Comparison of ENCODE assay signal across 20 cellular contexts in genomic region chr14:49881296-49882006, GRCh38. TPM values are rescaled to one million over a fixed set of nuclear protein-coding genes. Genes with fewer than 3 reads are reported as not detected.
A peak's percentile ranks its signal among the peaks of the same experiment; 100 is the strongest.
DNase-seq lines count a peak whose midpoint lies in the region; ATAC-seq, FAIRE-seq and TF ChIP-seq lines count a peak whose summit lies in the region.
"Had no signal": no experiment of that assay in that cellular context is flagged by ENCODE, and none has a peak within 500 bp of the region (broad histone marks: within the 10 kb centered on the region; RNA-seq: fewer than 3 reads in every experiment).

No MANE protein-coding gene starts in this region.

- peak overlapping the region; percentile 29; the same call in 1 of the 2 replicates for H3K4me2 ChIP-seq in HepG2 (ENCODE audit: low read depth, low read length)
- no peak overlapping the region; the same call in 1 of the 2 replicates for H3K4me2 ChIP-seq in K562 (ENCODE audit: insufficient read depth, low read length)

- no peak overlapping the region for H3K27ac Mint-ChIP-seq in activated CD8-positive, alpha-beta T cell treated with anti-CD3 and anti-CD28 coated beads for 36 hours

- H4K20me1 ChIP-seq in HepG2 (ENCODE audit: insufficient read depth, low read length) (no peaks in the 10 kb centered on the region), K562 (replicated peaks; ENCODE audit: control insufficient read depth, insufficient read depth, low read length) (no peaks in the 10 kb centered on the region)
- H4K20me1 ChIP-seq: BLaER1 treated with 17β-estradiol and CSF1 and Interleukin-3, amounts not matched to agents 10 nM and 100 nM had no signal

- intact Hi-C loops in HepG2 (cut with micrococcal nuclease; ENCODE audit: unreplicated experiment) (no loop called here), right lobe of liver (cut with DNase I) (no loop called here), K562 (cut with micrococcal nuclease) (no loop called here), thyroid gland (cut with DNase I) (no loop called here)
- intact Hi-C loops in activated CD8-positive, alpha-beta T cell treated with anti-CD3 and anti-CD28 coated beads for 36 hours (cut with micrococcal nuclease), result no loop called here

- H3K4me1 Mint-ChIP-seq in activated CD8-positive, alpha-beta T cell treated with anti-CD3 and anti-CD28 coated beads for 36 hours (ENCODE audit: low read depth), result peaks cover 18% of the 10 kb centered on the region

- WGBS in HepG2 (ENCODE audit: low lambda C conversion rate), result 36% methylated on average over 4 of the region's 4 CpGs
- WGBS in right lobe of liver (ENCODE audit: insufficient coverage, low coverage, low lambda C conversion rate, missing lambda C conversion rate), result 91% methylated on average over 4 of the region's 4 CpGs
- 40% methylated on average over 4 of the region's 4 CpGs for WGBS in K562 (ENCODE audit: insufficient coverage, low coverage, missing lambda C conversion rate)
- WGBS in thyroid gland, 2 donors, result 90 to 94% methylated on average over 4 of the region's 4 CpGs

- TF ChIP-seq CTCF in HepG2 (CRISPR knock-in tag; IDR thresholded peaks at IDR 0.05) (no peak), right lobe of liver (IDR thresholded peaks at IDR 0.05) (no peak), K562 (IDR thresholded peaks at IDR 0.05 in 2 of 3, conservative IDR thresholded peaks at IDR 0.05 in 1 of 3; ENCODE audit: insufficient read depth in 2 of 3, low read depth in 1 of 3, low read length in 3 of 3) (no peak), fibroblast of villous mesenchyme (IDR thresholded peaks at IDR 0.05; ENCODE audit: insufficient read depth, low read depth, low read length) (peak; percentile 2), thyroid gland (IDR thresholded peaks at IDR 0.05) (no peak)
- TF ChIP-seq CTCF in activated CD8-positive, alpha-beta T cell treated with anti-CD3 and anti-CD28 coated beads for 36 hours (IDR thresholded peaks at IDR 0.05), result no peak

- DNase-seq in HepG2 (ENCODE audit: low spot score), result no peak
- no peak for DNase-seq in right lobe of liver
- no peak for DNase-seq in K562 (ENCODE audit: extremely low read depth in 1 of 4, low spot score in 3 of 4)
- DNase-seq in fibroblast of villous mesenchyme (ENCODE audit: low read depth), result peak; percentile 90
- DNase-seq in H54 (ENCODE audit: insufficient read length, low spot score), result no peak
- DNase-seq in activated CD8-positive, alpha-beta T cell treated with anti-CD3 and anti-CD28 coated beads for 36 hours, result no peak
- DNase-seq in thyroid gland, result no peak
- no peak for DNase-seq in activated gamma-delta T cell (lab: John Stamatoyannopoulos, UW)
- DNase-seq: CD8-positive, alpha-beta memory T cell; GM23248; NCI-H1417 treated with DMSO at 0.1 percent for 48 hours; NCI-H2029; NCI-H2171; NCI-H446 treated with DMSO at 0.1 percent for 48 hours; PC-3 had no signal

- H3K36me3 ChIP-seq in HepG2 (replicated peaks in 1 of 2; ENCODE audit: control insufficient read depth in 1 of 2, insufficient read depth in 2 of 2, low read length in 2 of 2), result no peaks in the 10 kb centered on the region
- H3K36me3 ChIP-seq in right lobe of liver, result no peaks in the 10 kb centered on the region
- no peaks in the 10 kb centered on the region for H3K36me3 ChIP-seq in K562 (ENCODE audit: control insufficient read depth, insufficient read depth, low read length)
- no peaks in the 10 kb centered on the region for H3K36me3 ChIP-seq in thyroid gland
- H3K36me3 ChIP-seq: BLaER1 treated with 17β-estradiol and CSF1 and Interleukin-3, amounts not matched to agents 10 nM and 100 nM had no signal

- no peak overlapping the region for H2AFZ ChIP-seq in HepG2 (ENCODE audit: low read length)
- H2AFZ ChIP-seq in K562 (ENCODE audit: low read depth, low read length), result peak overlapping the region; percentile 80

- H3K4me3 Mint-ChIP-seq in activated CD8-positive, alpha-beta T cell treated with anti-CD3 and anti-CD28 coated beads for 36 hours, result no peak overlapping the region
- H3K4me3 Mint-ChIP-seq: CD8-positive, alpha-beta memory T cell had no signal

- no peak for TF ChIP-seq RAD21 in HepG2 (CRISPR knock-in tag; IDR thresholded peaks at IDR 0.05)
- TF ChIP-seq RAD21 in K562 (CRISPR knock-in tag; conservative IDR thresholded peaks at IDR 0.05 in 1 of 2, IDR thresholded peaks at IDR 0.05 in 1 of 2), result no peak

- H3K9ac ChIP-seq in HepG2 (ENCODE audit: insufficient read depth, low read depth, low read length), result no peak overlapping the region
- no peak overlapping the region for H3K9ac ChIP-seq in K562 (ENCODE audit: insufficient read depth in 1 of 2, low read depth in 2 of 2, low read length in 2 of 2)
- H3K9ac ChIP-seq: GM23248 had no signal

- no peak for ATAC-seq in HepG2
- ATAC-seq in right lobe of liver, result no peak
- peak; percentile 78 for ATAC-seq in K562
- no peak for ATAC-seq in activated CD8-positive, alpha-beta T cell treated with anti-CD3 and anti-CD28 coated beads for 36 hours
- ATAC-seq: GM12878, PC-3 had no signal

- H3K9me3 Mint-ChIP-seq in activated CD8-positive, alpha-beta T cell treated with anti-CD3 and anti-CD28 coated beads for 36 hours, result no peaks in the 10 kb centered on the region
- H3K9me3 Mint-ChIP-seq: CD8-positive, alpha-beta memory T cell had no signal

- POLR2A ChIA-PET in HepG2 (lab: Yijun Ruan, JAX) (interaction anchor here (0.6 to 1.3 kb wide), 3 partner anchors 8 to 121 kb away, joined by 3 to 6 read pairs (median 3); no protein-coding TSS in a partner anchor), K562 (lab: Yijun Ruan, JAX) (interaction anchor here (0.9 to 2.3 kb wide), 4 partner anchors 10 to 21 kb away, joined by 3 to 12 read pairs (median 3); partner anchors contain the start of gene ARF6)
- POLR2A ChIA-PET in activated CD8-positive, alpha-beta T cell treated with anti-CD3 and anti-CD28 coated beads for 36 hours (lab: Charles Lee), result interaction anchor here (0.6 to 3.4 kb wide), 4 partner anchors 11 to 157 kb away, joined by 3 to 16 read pairs (median 4); partner anchors contain the start of gene ARF6

- H3K9me3 ChIP-seq in HepG2 (ENCODE audit: low read length) (no peaks in the 10 kb centered on the region), right lobe of liver (no peaks in the 10 kb centered on the region), K562 (replicated peaks; ENCODE audit: control insufficient read depth, insufficient read depth, low read depth, low read length) (no peaks in the 10 kb centered on the region), thyroid gland (no peaks in the 10 kb centered on the region)

- no peak for TF ChIP-seq POLR2A in HepG2 (IDR thresholded peaks at IDR 0.05; ENCODE audit: insufficient read depth in 1 of 2, low read depth in 2 of 2, low read length in 2 of 2)
- no peak for TF ChIP-seq POLR2A in right lobe of liver (IDR thresholded peaks at IDR 0.05)
- no peak for TF ChIP-seq POLR2A in K562 (conservative IDR thresholded peaks at IDR 0.05)
- no peak for TF ChIP-seq POLR2A in H54 (IDR thresholded peaks at IDR 0.05; ENCODE audit: low read depth, low read length)
- no peak for TF ChIP-seq POLR2A in thyroid gland (IDR thresholded peaks at IDR 0.05)

- H3K79me2 ChIP-seq in HepG2 (ENCODE audit: insufficient read depth, low read length) (no peaks in the 10 kb centered on the region), K562 (ENCODE audit: control insufficient read depth, insufficient read depth, low read length) (no peaks in the 10 kb centered on the region)

- CTCF ChIA-PET in HepG2 (lab: Yijun Ruan, JAX; ENCODE audit: low intra/inter-chr PET ratio, low total read pairs) (no interaction called here), K562 (lab: Yijun Ruan, JAX; ENCODE audit: low intra/inter-chr PET ratio) (interaction anchor here (0.6 kb wide), 1 partner anchor 18 kb away, joined by 4 read pairs; no protein-coding TSS in a partner anchor)
- CTCF ChIA-PET in activated CD8-positive, alpha-beta T cell treated with anti-CD3 and anti-CD28 coated beads for 36 hours (lab: Charles Lee), result interaction anchor here (0.8 to 2.5 kb wide), 7 partner anchors 16 to 223 kb away, joined by 3 to 11 read pairs (median 3); no protein-coding TSS in a partner anchor

- H3K27me3 ChIP-seq in HepG2 (ENCODE audit: control insufficient read depth in 1 of 2, insufficient read depth in 2 of 2, low read length in 2 of 2) (no peaks in the 10 kb centered on the region), right lobe of liver (no peaks in the 10 kb centered on the region), K562 (ENCODE audit: control insufficient read depth in 2 of 2, insufficient read depth in 2 of 2, low read length in 2 of 2) (no peaks in the 10 kb centered on the region), thyroid gland (no peaks in the 10 kb centered on the region)
- H3K27me3 ChIP-seq: BLaER1 treated with 17β-estradiol and CSF1 and Interleukin-3, amounts not matched to agents 10 nM and 100 nM had no signal

- in situ Hi-C loops in HepG2 (cut with HindIII; ENCODE audit: extremely low pct_ligation_motif_present, low pct_unique_long_range_greater_than_20kb) (no loop called here), K562 (cut with MboI) (no loop called here)

- H3K27me3 Mint-ChIP-seq in activated CD8-positive, alpha-beta T cell treated with anti-CD3 and anti-CD28 coated beads for 36 hours, result no peaks in the 10 kb centered on the region
- H3K27me3 Mint-ChIP-seq: CD8-positive, alpha-beta memory T cell had no signal

- H3K27ac ChIP-seq in HepG2 (ENCODE audit: extremely low read length, insufficient read depth, low read length) (no peak overlapping the region), right lobe of liver (no peak overlapping the region), K562 (ENCODE audit: extremely low read depth, low read depth, low read length) (no peak overlapping the region; the same call in 2 of the 3 replicates), thyroid gland (no peak overlapping the region)
- H3K27ac ChIP-seq: GM23248 had no signal

- no peaks in the 10 kb centered on the region for H3K9me1 ChIP-seq in K562 (ENCODE audit: control insufficient read depth, insufficient read depth, low read length)

- TF ChIP-seq EP300 in HepG2 (IDR thresholded peaks at IDR 0.05; ENCODE audit: low read depth in 2 of 2, low read length in 2 of 2) (no peak), HepG2 (CRISPR knock-in tag; IDR thresholded peaks at IDR 0.05; ENCODE audit: borderline replicate concordance) (no peak), K562 (IDR thresholded peaks at IDR 0.05; ENCODE audit: low read length) (0 out of 2 replicates have a peak, but pooled peaks have one; percentile 21)

- H3K36me3 Mint-ChIP-seq in activated CD8-positive, alpha-beta T cell treated with anti-CD3 and anti-CD28 coated beads for 36 hours (ENCODE audit: low read depth), result no peaks in the 10 kb centered on the region
- H3K36me3 Mint-ChIP-seq: CD8-positive, alpha-beta memory T cell had no signal

- no peak for FAIRE-seq in HepG2 (lab: Jason Lieb, UNC)
- FAIRE-seq in K562 (lab: Jason Lieb, UNC), result peak; percentile 88
- no peak for FAIRE-seq in H54 (lab: Jason Lieb, UNC)
- FAIRE-seq: A204.1, D721Med, G401.6, GM12878 had no signal

- H3K4me1 ChIP-seq in HepG2 (ENCODE audit: insufficient read depth, low read length) (peaks cover 25% of the 10 kb centered on the region), right lobe of liver (peaks cover 0 to 3% (median 0%) of the 10 kb centered on the region in 4 donors), K562 (replicated peaks in 1 of 2; ENCODE audit: control insufficient read depth in 2 of 2, insufficient read depth in 2 of 2, low read length in 2 of 2) (peaks cover 17 to 29% of the 10 kb centered on the region in 2 experiments), thyroid gland (no peaks in the 10 kb centered on the region)

- BruUV-seq in HepG2 (replicated peaks; lab: Mats Ljungman, UMichigan) (no TSS peak), K562 (replicated peaks; lab: Mats Ljungman, UMichigan) (no TSS peak)

- H3K4me3 ChIP-seq in HepG2 (replicated peaks in 1 of 3; ENCODE audit: insufficient read depth in 1 of 3, low read depth in 2 of 3, low read length in 3 of 3) (no peak overlapping the region), right lobe of liver (no peak overlapping the region), K562 (no peak overlapping the region), fibroblast of villous mesenchyme (ENCODE audit: low read depth, low read length) (no peak overlapping the region), thyroid gland (replicated peaks in 1 of 3) (no peak overlapping the region)
- H3K4me3 ChIP-seq: BLaER1 treated with 17β-estradiol and CSF1 and Interleukin-3, amounts not matched to agents 10 nM and 100 nM; GM12878; GM23248 had no signal

RNA-seq across cellular contexts. Expression of gene ARF6, which starts 11.4 kb away (rescaled TPM):
- 31.9 and 36.1 TPM in 2 replicates for total RNA-seq in HepG2 (2016; rRNA removed; fragmentation: Illumina TruSeq; extraction: Trizol)
- total RNA-seq in HepG2 (2016; cell fraction: cytosol; rRNA removed; fragmentation: Illumina TruSeq; extraction: Trizol; ENCODE audit: low read depth), result 9.3 and 12.2 TPM in 2 replicates
- 35.0 TPM in 2 replicates for total RNA-seq in HepG2 (2016; cell fraction: insoluble cytoplasmic fraction; rRNA removed; fragmentation: Illumina TruSeq; extraction: Trizol)
- 33.5 and 36.6 TPM in 2 replicates for total RNA-seq in HepG2 (2016; cell fraction: membrane; rRNA removed; fragmentation: Illumina TruSeq; extraction: Trizol)
- 18.8 and 19.2 TPM in 2 replicates for total RNA-seq in HepG2 (2016; cell fraction: nucleus; rRNA removed; fragmentation: Illumina TruSeq; extraction: Trizol)
- 12.7 and 13.6 TPM in 2 replicates for polyA plus RNA-seq in HepG2 (2011; rRNA removed)
- 10.4 and 11.2 TPM in 2 replicates for polyA plus RNA-seq in HepG2 (2011; cell fraction: cytosol; rRNA removed)
- 8.5 TPM in 2 replicates for polyA plus RNA-seq in HepG2 (2011; cell fraction: nucleus; rRNA removed)
- polyA plus RNA-seq in HepG2 (2012), result 22.3 and 22.4 TPM in 2 replicates
- polyA plus RNA-seq in HepG2 (2016; cell fraction: cytosol; fragmentation: Illumina TruSeq; extraction: Trizol; ENCODE audit: low read depth), result 7.1 and 10.0 TPM in 2 replicates
- 45.6 and 46.6 TPM in 2 replicates for polyA plus RNA-seq in HepG2 (2016; cell fraction: insoluble cytoplasmic fraction; fragmentation: Illumina TruSeq; extraction: Trizol; ENCODE audit: low read depth)
- 20.3 and 27.1 TPM in 2 replicates for polyA plus RNA-seq in HepG2 (2016; cell fraction: membrane; fragmentation: Illumina TruSeq; extraction: Trizol; ENCODE audit: low read depth)
- polyA plus RNA-seq in HepG2 (2016; cell fraction: nucleus; fragmentation: Illumina TruSeq; extraction: Trizol; ENCODE audit: insufficient read depth, low read depth), result 31.2 and 33.5 TPM in 2 replicates
- polyA minus RNA-seq in HepG2 (2011; rRNA and poly(A)+ RNA removed; ENCODE audit: low replicate concordance), result 13.8 and 26.7 TPM in 2 replicates
- polyA minus RNA-seq in HepG2 (2011; cell fraction: cytosol; rRNA and poly(A)+ RNA removed), result 9.2 and 10.8 TPM in 2 replicates
- 10.3 and 10.9 TPM in 2 replicates for polyA minus RNA-seq in HepG2 (2011; cell fraction: nucleus; rRNA and poly(A)+ RNA removed)
- total RNA-seq in right lobe of liver, result 10 to 100 TPM; 21.1 to 41.4 (median 32.4) TPM
- 12.1 and 12.2 TPM in 2 replicates for total RNA-seq in K562 (2011; cell fraction: chromatin; rRNA removed; ENCODE audit: low replicate concordance)
- 9.1 and 10.3 TPM in 2 replicates for total RNA-seq in K562 (2011; cell fraction: nucleolus; rRNA removed)
- 11.2 and 16.2 TPM in 2 replicates for total RNA-seq in K562 (2011; cell fraction: nucleoplasm; rRNA removed)
- 24.9 and 29.9 TPM in 2 replicates for total RNA-seq in K562 (2014; rRNA removed)
- total RNA-seq in K562 (2014; rRNA removed; fragmentation: Illumina TruSeq; extraction: Trizol), result 18.5 and 19.2 TPM in 2 replicates
- total RNA-seq in K562 (2015; rRNA removed; fragmentation: Illumina TruSeq; extraction: Trizol), result 22.8 and 23.3 TPM in 2 replicates
- total RNA-seq in K562 (2021), result 33.6 and 35.2 TPM in 2 replicates
- 14.2 and 16.3 TPM in 2 replicates for polyA plus RNA-seq in K562 (2011; rRNA removed)
- polyA plus RNA-seq in K562 (2011; cell fraction: cytosol; rRNA removed), result 9.6 and 14.5 TPM in 2 replicates
- 11.4 and 14.0 TPM in 2 replicates for polyA plus RNA-seq in K562 (2011; cell fraction: nucleus; rRNA removed)
- 28.6 and 33.5 TPM in 2 replicates for polyA plus RNA-seq in K562 (2012)
- polyA plus RNA-seq in K562 (2014; fragmentation: Illumina TruSeq; extraction: Trizol), result 25.7 and 28.8 TPM in 2 replicates
- polyA plus RNA-seq in K562 (2014; fragmentation: Nextera tagmentation; extraction: Ambion mirVana), result 10 to 100 TPM; 15.3 to 32.5 TPM
- polyA plus RNA-seq in K562 (2014; rRNA removed), result 23.6 and 27.1 TPM in 2 replicates
- 17.7 and 17.9 TPM in 2 replicates for polyA minus RNA-seq in K562 (2011; rRNA and poly(A)+ RNA removed)
- polyA minus RNA-seq in K562 (2011; cell fraction: cytosol; rRNA and poly(A)+ RNA removed), result 11.6 and 12.2 TPM in 2 replicates
- 9.0 and 14.4 TPM in 2 replicates for polyA minus RNA-seq in K562 (2011; cell fraction: nucleus; rRNA and poly(A)+ RNA removed)
- 60.2 and 111 TPM in 2 replicates for total RNA-seq in fibroblast of villous mesenchyme
- total RNA-seq in activated CD8-positive, alpha-beta T cell treated with anti-CD3 and anti-CD28 coated beads for 36 hours, result 100 to 1,000 TPM; 170 TPM
- total RNA-seq in thyroid gland, result 10 to 100 TPM; 35.6 to 59.4 (median 48.5) TPM

RNA-seq across cellular contexts. Expression of gene NEMF, which starts 28.9 kb away (rescaled TPM):
- total RNA-seq in HepG2 (2016; rRNA removed; fragmentation: Illumina TruSeq; extraction: Trizol) (57.9 and 62.5 TPM in 2 replicates), right lobe of liver (10 to 100 TPM; 15.3 to 29.9 (median 23.4) TPM), K562 (2014; rRNA removed) (58.6 and 59.6 TPM in 2 replicates), K562 (2014; rRNA removed; fragmentation: Illumina TruSeq; extraction: Trizol) (82.4 and 89.9 TPM in 2 replicates), K562 (2015; rRNA removed; fragmentation: Illumina TruSeq; extraction: Trizol) (94.4 and 104 TPM in 2 replicates), K562 (2021) (60.6 and 61.0 TPM in 2 replicates), fibroblast of villous mesenchyme (70.0 and 72.5 TPM in 2 replicates), thyroid gland (100 to 1,000 TPM in 3 of 4 donors, 10 to 100 TPM in 1; 93.9 to 170 (median 118) TPM)
- total RNA-seq in HepG2 (2016; cell fraction: cytosol; rRNA removed; fragmentation: Illumina TruSeq; extraction: Trizol; ENCODE audit: low read depth), result 35.7 and 44.4 TPM in 2 replicates
- 59.7 and 63.0 TPM in 2 replicates for total RNA-seq in HepG2 (2016; cell fraction: insoluble cytoplasmic fraction; rRNA removed; fragmentation: Illumina TruSeq; extraction: Trizol)
- total RNA-seq in HepG2 (2016; cell fraction: membrane; rRNA removed; fragmentation: Illumina TruSeq; extraction: Trizol), result 22.3 and 26.0 TPM in 2 replicates
- total RNA-seq in HepG2 (2016; cell fraction: nucleus; rRNA removed; fragmentation: Illumina TruSeq; extraction: Trizol), result 91.5 and 98.9 TPM in 2 replicates
- polyA plus RNA-seq in HepG2 (2011; rRNA removed) (19.9 and 21.3 TPM in 2 replicates), K562 (2011; rRNA removed) (50.5 and 59.2 TPM in 2 replicates), K562 (2014; fragmentation: Illumina TruSeq; extraction: Trizol) (65.1 and 89.1 TPM in 2 replicates), K562 (2014; fragmentation: Nextera tagmentation; extraction: Ambion mirVana) (10 to 100 TPM; 38.8 to 73.2 TPM), K562 (2014; rRNA removed) (55.9 and 60.0 TPM in 2 replicates)
- 6.3 and 8.5 TPM in 2 replicates for polyA plus RNA-seq in HepG2 (2011; cell fraction: cytosol; rRNA removed)
- polyA plus RNA-seq in HepG2 (2011; cell fraction: nucleus; rRNA removed), result 36.3 and 47.2 TPM in 2 replicates
- polyA plus RNA-seq in HepG2 (2012), result 21.6 and 25.8 TPM in 2 replicates
- 2.7 and 3.3 TPM in 2 replicates for polyA plus RNA-seq in HepG2 (2016; cell fraction: cytosol; fragmentation: Illumina TruSeq; extraction: Trizol; ENCODE audit: low read depth)
- polyA plus RNA-seq in HepG2 (2016; cell fraction: insoluble cytoplasmic fraction; fragmentation: Illumina TruSeq; extraction: Trizol; ENCODE audit: low read depth), result 58.7 and 61.6 TPM in 2 replicates
- 5.6 TPM in 2 replicates for polyA plus RNA-seq in HepG2 (2016; cell fraction: membrane; fragmentation: Illumina TruSeq; extraction: Trizol; ENCODE audit: low read depth)
- 92.9 and 120 TPM in 2 replicates for polyA plus RNA-seq in HepG2 (2016; cell fraction: nucleus; fragmentation: Illumina TruSeq; extraction: Trizol; ENCODE audit: insufficient read depth, low read depth)
- polyA minus RNA-seq in HepG2 (2011; rRNA and poly(A)+ RNA removed; ENCODE audit: low replicate concordance), result 21.7 and 46.2 TPM in 2 replicates
- polyA minus RNA-seq in HepG2 (2011; cell fraction: cytosol; rRNA and poly(A)+ RNA removed), result 16.4 and 23.0 TPM in 2 replicates
- 222 and 226 TPM in 2 replicates for polyA minus RNA-seq in HepG2 (2011; cell fraction: nucleus; rRNA and poly(A)+ RNA removed)
- 151 and 436 TPM in 2 replicates for total RNA-seq in K562 (2011; cell fraction: chromatin; rRNA removed; ENCODE audit: low replicate concordance)
- 66.5 and 78.6 TPM in 2 replicates for total RNA-seq in K562 (2011; cell fraction: nucleolus; rRNA removed)
- total RNA-seq in K562 (2011; cell fraction: nucleoplasm; rRNA removed), result 121 and 142 TPM in 2 replicates
- polyA plus RNA-seq in K562 (2011; cell fraction: cytosol; rRNA removed), result 4.7 and 12.4 TPM in 2 replicates
- 55.0 and 74.9 TPM in 2 replicates for polyA plus RNA-seq in K562 (2011; cell fraction: nucleus; rRNA removed)
- 29.6 and 43.1 TPM in 2 replicates for polyA plus RNA-seq in K562 (2012)
- polyA minus RNA-seq in K562 (2011; rRNA and poly(A)+ RNA removed), result 140 and 166 TPM in 2 replicates
- polyA minus RNA-seq in K562 (2011; cell fraction: cytosol; rRNA and poly(A)+ RNA removed), result 26.8 and 51.8 TPM in 2 replicates
- 80.1 and 150 TPM in 2 replicates for polyA minus RNA-seq in K562 (2011; cell fraction: nucleus; rRNA and poly(A)+ RNA removed)
- total RNA-seq in activated CD8-positive, alpha-beta T cell treated with anti-CD3 and anti-CD28 coated beads for 36 hours, result 10 to 100 TPM; 62.3 to 63.8 TPM

Comparison
In these comparisons a context has a peak if more than half of its experiments do, and no peak if none do; other contexts are left out.
1. Of the 241 proteins assayed by ChIP-seq in both HepG2 and K562: peak only in HepG2: none; only in K562: EP300 and FOXK2; in both: none; in neither: 237; mixed calls (peak in some experiments, not most) for 2.